20 cellular contexts compared by ENCODE assay signal in genomic region chr7:28725045-28725630, GRCh38.
A peak's percentile ranks its signal among the peaks of the same experiment; 100 is the strongest.
DNase-seq lines count a peak whose midpoint lies in the region; ATAC-seq and TF ChIP-seq lines count a peak whose summit lies in the region.
"Had no signal": no experiment of that assay in that cellular context is flagged by ENCODE, and none has a peak within 500 bp of the region (broad histone marks: within the 10 kb centered on the region; RNA-seq: fewer than 3 reads in every experiment).

No MANE protein-coding gene starts in this region.

- no peak overlapping the region for H4K91ac ChIP-seq in mesenchymal stem cell (ENCODE audit: low read length)

- no peaks in the 10 kb centered on the region for H3K36me3 Mint-ChIP-seq in T-helper 17 cell (ENCODE audit: low read depth)
- H3K36me3 Mint-ChIP-seq: CD4-positive, CD25-positive, alpha-beta regulatory T cell had no signal

- H4K8ac ChIP-seq in mesenchymal stem cell (ENCODE audit: low read length) = no peak overlapping the region

- H3K4ac ChIP-seq in mesenchymal stem cell (ENCODE audit: low read depth in 1 of 2, low read length in 2 of 2) = no peak overlapping the region

- H3K4me2 ChIP-seq in mesenchymal stem cell (ENCODE audit: low read length, poor library complexity, severe bottlenecking) = no peak overlapping the region

- H3K27ac Mint-ChIP-seq in T-helper 17 cell = no peak overlapping the region
- H3K27ac Mint-ChIP-seq: CD4-positive, CD25-positive, alpha-beta regulatory T cell; H9 had no signal

- no peak overlapping the region for H3K23ac ChIP-seq in mesenchymal stem cell (ENCODE audit: low read length in 2 of 2)

- H3K27me3 Mint-ChIP-seq in T-helper 17 cell = peaks cover 8% of the 10 kb centered on the region

- H3K9me3 ChIP-seq in left ventricle myocardium inferior (replicated peaks) (no peaks in the 10 kb centered on the region), right atrium auricular region (no peaks in the 10 kb centered on the region), mesenchymal stem cell (ENCODE audit: control insufficient read depth, low read length) (no peaks in the 10 kb centered on the region), T-helper 17 cell (ENCODE audit: control insufficient read depth, low read length, poor library complexity, severe bottlenecking) (no peaks in the 10 kb centered on the region)
- H3K9me3 ChIP-seq: Peyer's patch had no signal

- no peak for ATAC-seq in T-helper 17 cell
- ATAC-seq: GM12878 had no signal

- no peak overlapping the region for H3K4me3 ChIP-seq in left ventricle myocardium inferior
- H3K4me3 ChIP-seq in right atrium auricular region = no peak overlapping the region
- H3K4me3 ChIP-seq in mesenchymal stem cell (ENCODE audit: insufficient read depth in 1 of 2, low read depth in 1 of 2, low read length in 2 of 2) = no peak overlapping the region
- H3K4me3 ChIP-seq: GM12878, Peyer's patch had no signal

- no peak overlapping the region for H3K4me3 Mint-ChIP-seq in T-helper 17 cell
- H3K4me3 Mint-ChIP-seq: CD4-positive, CD25-positive, alpha-beta regulatory T cell; H9 had no signal

- 92% methylated on average over 3 of the region's 3 CpGs for WGBS in mesenchymal stem cell

- no peak overlapping the region for H2AK5ac ChIP-seq in mesenchymal stem cell (ENCODE audit: low read length, severe bottlenecking)

- H2BK120ac ChIP-seq in mesenchymal stem cell (ENCODE audit: low read depth, low read length) = no peak overlapping the region

- peak overlapping the region; percentile 67 for H3K9ac ChIP-seq in mesenchymal stem cell (ENCODE audit: low read length)

- peaks cover 23% of the 10 kb centered on the region for H3K36me3 ChIP-seq in left ventricle myocardium inferior
- H3K36me3 ChIP-seq in right atrium auricular region = peaks cover 20% of the 10 kb centered on the region
- peaks cover 27 to 61% of the 10 kb centered on the region in 2 experiments for H3K36me3 ChIP-seq in mesenchymal stem cell (ENCODE audit: control insufficient read depth in 1 of 2, insufficient read depth in 2 of 2, low read depth in 1 of 2, low read length in 2 of 2)
- H3K36me3 ChIP-seq: Peyer's patch had no signal

- H3K27me3 ChIP-seq in left ventricle myocardium inferior (ENCODE audit: low read depth) (no peaks in the 10 kb centered on the region), right atrium auricular region (no peaks in the 10 kb centered on the region), mesenchymal stem cell (ENCODE audit: control insufficient read depth in 1 of 2, insufficient read depth in 1 of 2, low read length in 2 of 2) (no peaks in the 10 kb centered on the region)
- H3K27me3 ChIP-seq: Peyer's patch had no signal

- H2BK5ac ChIP-seq in mesenchymal stem cell (ENCODE audit: low read depth, low read length, poor library complexity, severe bottlenecking) = no peak overlapping the region

- H2BK12ac ChIP-seq in mesenchymal stem cell (ENCODE audit: low read length in 2 of 2) = no peak overlapping the region

- TF ChIP-seq CTCF in left ventricle myocardium inferior (IDR thresholded peaks at IDR 0.05; ENCODE audit: borderline replicate concordance) = no peak
- TF ChIP-seq CTCF in right atrium auricular region (IDR thresholded peaks at IDR 0.05) = no peak
- TF ChIP-seq CTCF in VCaP (conservative IDR thresholded peaks at IDR 0.05) = no peak

- intact Hi-C loops in left ventricle myocardium inferior (cut with micrococcal nuclease) = no loop called here

- no peak overlapping the region for H2AFZ ChIP-seq in mesenchymal stem cell (ENCODE audit: low read depth, low read length)

- H3K18ac ChIP-seq in mesenchymal stem cell (ENCODE audit: low read depth in 1 of 2, low read length in 2 of 2) = no peak overlapping the region

- H2BK15ac ChIP-seq in mesenchymal stem cell (ENCODE audit: low read depth, poor library complexity, severe bottlenecking) = no peak overlapping the region

- no peak overlapping the region for H3K14ac ChIP-seq in mesenchymal stem cell (ENCODE audit: low read length in 2 of 2)

- H3K27ac ChIP-seq in left ventricle myocardium inferior (replicated peaks) (peak overlapping the region; percentile 58), right atrium auricular region (no peak overlapping the region), VCaP (peak overlapping the region; percentile 59), mesenchymal stem cell (ENCODE audit: low read length, poor library complexity, severe bottlenecking) (no peak overlapping the region)
- H3K27ac ChIP-seq: Peyer's patch had no signal

- peaks cover 46% of the 10 kb centered on the region for H3K79me1 ChIP-seq in mesenchymal stem cell (replicated peaks; ENCODE audit: low read length, poor library complexity, severe bottlenecking)

- H3K4me1 Mint-ChIP-seq in T-helper 17 cell = no peaks in the 10 kb centered on the region
- H3K4me1 Mint-ChIP-seq: CD4-positive, CD25-positive, alpha-beta regulatory T cell had no signal

- DNase-seq in left ventricle myocardium inferior (no peak), right atrium auricular region (ENCODE audit: low spot score) (no peak), mesenchymal stem cell (no peak), NK-92 (lab: John Stamatoyannopoulos, UW; ENCODE audit: unreplicated experiment) (no peak), T-helper 17 cell (no peak), mucosa of gallbladder (ENCODE audit: low spot score) (no peak), glomerular visceral epithelial cell (ENCODE audit: extremely low spot score) (no peak)
- DNase-seq: AML-193, DMS53, H9, Kasumi-1, NCI-H146, NCI-H2081 treated with DMSO at 0.1 percent for 48 hours, NCI-H2227 treated with DMSO at 0.1 percent for 48 hours, NCI-H524 treated with DMSO at 0.1 percent for 48 hours, Peyer's patch, SHP77 treated with DMSO at 0.1 percent for 48 hours had no signal

- H3K4me1 ChIP-seq in left ventricle myocardium inferior = peaks cover 37% of the 10 kb centered on the region
- peaks cover 0 to 11% of the 10 kb centered on the region in 2 donors for H3K4me1 ChIP-seq in right atrium auricular region
- peaks cover 5% of the 10 kb centered on the region for H3K4me1 ChIP-seq in mesenchymal stem cell (ENCODE audit: control insufficient read depth, insufficient read depth, low read depth, low read length)
- H3K4me1 ChIP-seq: Peyer's patch had no signal

Comparison
In these comparisons a context has a peak if more than half of its experiments do, and no peak if none do; other contexts are left out.
1. H3K27ac ChIP-seq: peak in left ventricle myocardium inferior (single experiment) and VCaP (single experiment); none in right atrium auricular region (0 of 2) and mesenchymal stem cell (single experiment).